ENCODE assay signal across 2 cellular contexts in the genomic region with DNA sequence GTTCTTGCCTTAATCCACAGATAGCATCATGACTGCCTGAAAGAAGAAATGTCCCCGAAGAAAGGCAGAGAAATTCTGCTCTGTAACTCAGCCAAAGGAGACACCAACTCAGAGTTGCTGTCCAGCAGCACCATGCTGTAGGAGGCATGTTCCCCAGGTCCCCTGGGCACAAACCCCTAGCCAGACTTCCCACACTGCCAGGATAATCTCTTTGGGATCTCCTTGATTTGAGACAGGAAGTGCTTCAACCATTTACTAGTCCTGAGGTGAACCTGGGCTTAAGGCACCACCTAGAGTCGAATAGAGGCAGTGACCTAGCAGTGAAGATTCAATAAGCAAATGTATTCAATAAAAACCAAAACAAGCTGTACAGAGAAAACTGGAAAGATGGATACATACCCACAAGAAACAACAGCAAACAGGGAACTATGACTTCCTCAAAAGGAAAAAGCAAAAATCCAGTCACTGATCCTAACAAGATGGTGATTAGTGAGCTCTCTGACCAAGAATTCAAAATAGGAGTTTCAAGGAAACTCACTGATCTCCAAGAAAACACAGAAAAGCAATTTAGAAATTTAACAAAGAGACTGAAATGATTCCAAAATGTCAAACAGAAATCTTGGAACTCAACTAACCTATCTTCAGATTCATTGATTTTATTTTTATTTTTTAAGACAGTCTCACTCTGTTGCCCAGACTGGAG.
TF ChIP-seq lines count a peak whose summit lies in the region.

No MANE protein-coding gene starts in this region.

TF ChIP-seq in HEK293, 187 proteins besides CTCF, POLR2A, EP300 and RAD21 (continued from another document and continues in another):
- TF ChIP-seq ZNF776 (tag by site-specific recombination; IDR thresholded peaks at IDR 0.05; ENCODE audit: borderline replicate concordance) (no peak), KLF7 (tag by site-specific recombination; IDR thresholded peaks at IDR 0.05; ENCODE audit: borderline replicate concordance) (no peak), BCL11B (tag by site-specific recombination; IDR thresholded peaks at IDR 0.05; ENCODE audit: low read depth) (no peak), ZNF561 (tag by site-specific recombination; IDR thresholded peaks at IDR 0.05; ENCODE audit: borderline replicate concordance) (no peak), ZNF670 (tag by site-specific recombination; IDR thresholded peaks at IDR 0.05; ENCODE audit: low read depth) (no peak), SCRT2 (tag by site-specific recombination; IDR thresholded peaks at IDR 0.05) (no peak), ZNF514 (tag by site-specific recombination; IDR thresholded peaks at IDR 0.05) (no peak), ZNF658 (tag by site-specific recombination; IDR thresholded peaks at IDR 0.05) (no peak), ZNF501 (tag by site-specific recombination; IDR thresholded peaks at IDR 0.05) (no peak)
- TF ChIP-seq, protein P1, sequence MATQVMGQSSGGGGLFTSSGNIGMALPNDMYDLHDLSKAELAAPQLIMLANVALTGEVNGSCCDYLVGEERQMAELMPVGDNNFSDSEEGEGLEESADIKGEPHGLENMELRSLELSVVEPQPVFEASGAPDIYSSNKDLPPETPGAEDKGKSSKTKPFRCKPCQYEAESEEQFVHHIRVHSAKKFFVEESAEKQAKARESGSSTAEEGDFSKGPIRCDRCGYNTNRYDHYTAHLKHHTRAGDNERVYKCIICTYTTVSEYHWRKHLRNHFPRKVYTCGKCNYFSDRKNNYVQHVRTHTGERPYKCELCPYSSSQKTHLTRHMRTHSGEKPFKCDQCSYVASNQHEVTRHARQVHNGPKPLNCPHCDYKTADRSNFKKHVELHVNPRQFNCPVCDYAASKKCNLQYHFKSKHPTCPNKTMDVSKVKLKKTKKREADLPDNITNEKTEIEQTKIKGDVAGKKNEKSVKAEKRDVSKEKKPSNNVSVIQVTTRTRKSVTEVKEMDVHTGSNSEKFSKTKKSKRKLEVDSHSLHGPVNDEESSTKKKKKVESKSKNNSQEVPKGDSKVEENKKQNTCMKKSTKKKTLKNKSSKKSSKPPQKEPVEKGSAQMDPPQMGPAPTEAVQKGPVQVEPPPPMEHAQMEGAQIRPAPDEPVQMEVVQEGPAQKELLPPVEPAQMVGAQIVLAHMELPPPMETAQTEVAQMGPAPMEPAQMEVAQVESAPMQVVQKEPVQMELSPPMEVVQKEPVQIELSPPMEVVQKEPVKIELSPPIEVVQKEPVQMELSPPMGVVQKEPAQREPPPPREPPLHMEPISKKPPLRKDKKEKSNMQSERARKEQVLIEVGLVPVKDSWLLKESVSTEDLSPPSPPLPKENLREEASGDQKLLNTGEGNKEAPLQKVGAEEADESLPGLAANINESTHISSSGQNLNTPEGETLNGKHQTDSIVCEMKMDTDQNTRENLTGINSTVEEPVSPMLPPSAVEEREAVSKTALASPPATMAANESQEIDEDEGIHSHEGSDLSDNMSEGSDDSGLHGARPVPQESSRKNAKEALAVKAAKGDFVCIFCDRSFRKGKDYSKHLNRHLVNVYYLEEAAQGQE (tag by site-specific recombination; IDR thresholded peaks at IDR 0.05), result peak; percentile 91
- TF ChIP-seq, protein P2, sequence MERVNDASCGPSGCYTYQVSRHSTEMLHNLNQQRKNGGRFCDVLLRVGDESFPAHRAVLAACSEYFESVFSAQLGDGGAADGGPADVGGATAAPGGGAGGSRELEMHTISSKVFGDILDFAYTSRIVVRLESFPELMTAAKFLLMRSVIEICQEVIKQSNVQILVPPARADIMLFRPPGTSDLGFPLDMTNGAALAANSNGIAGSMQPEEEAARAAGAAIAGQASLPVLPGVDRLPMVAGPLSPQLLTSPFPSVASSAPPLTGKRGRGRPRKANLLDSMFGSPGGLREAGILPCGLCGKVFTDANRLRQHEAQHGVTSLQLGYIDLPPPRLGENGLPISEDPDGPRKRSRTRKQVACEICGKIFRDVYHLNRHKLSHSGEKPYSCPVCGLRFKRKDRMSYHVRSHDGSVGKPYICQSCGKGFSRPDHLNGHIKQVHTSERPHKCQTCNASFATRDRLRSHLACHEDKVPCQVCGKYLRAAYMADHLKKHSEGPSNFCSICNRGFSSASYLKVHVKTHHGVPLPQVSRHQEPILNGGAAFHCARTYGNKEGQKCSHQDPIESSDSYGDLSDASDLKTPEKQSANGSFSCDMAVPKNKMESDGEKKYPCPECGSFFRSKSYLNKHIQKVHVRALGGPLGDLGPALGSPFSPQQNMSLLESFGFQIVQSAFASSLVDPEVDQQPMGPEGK (tag by site-specific recombination; IDR thresholded peaks at IDR 0.05), result no peak
- TF ChIP-seq, protein P3, sequence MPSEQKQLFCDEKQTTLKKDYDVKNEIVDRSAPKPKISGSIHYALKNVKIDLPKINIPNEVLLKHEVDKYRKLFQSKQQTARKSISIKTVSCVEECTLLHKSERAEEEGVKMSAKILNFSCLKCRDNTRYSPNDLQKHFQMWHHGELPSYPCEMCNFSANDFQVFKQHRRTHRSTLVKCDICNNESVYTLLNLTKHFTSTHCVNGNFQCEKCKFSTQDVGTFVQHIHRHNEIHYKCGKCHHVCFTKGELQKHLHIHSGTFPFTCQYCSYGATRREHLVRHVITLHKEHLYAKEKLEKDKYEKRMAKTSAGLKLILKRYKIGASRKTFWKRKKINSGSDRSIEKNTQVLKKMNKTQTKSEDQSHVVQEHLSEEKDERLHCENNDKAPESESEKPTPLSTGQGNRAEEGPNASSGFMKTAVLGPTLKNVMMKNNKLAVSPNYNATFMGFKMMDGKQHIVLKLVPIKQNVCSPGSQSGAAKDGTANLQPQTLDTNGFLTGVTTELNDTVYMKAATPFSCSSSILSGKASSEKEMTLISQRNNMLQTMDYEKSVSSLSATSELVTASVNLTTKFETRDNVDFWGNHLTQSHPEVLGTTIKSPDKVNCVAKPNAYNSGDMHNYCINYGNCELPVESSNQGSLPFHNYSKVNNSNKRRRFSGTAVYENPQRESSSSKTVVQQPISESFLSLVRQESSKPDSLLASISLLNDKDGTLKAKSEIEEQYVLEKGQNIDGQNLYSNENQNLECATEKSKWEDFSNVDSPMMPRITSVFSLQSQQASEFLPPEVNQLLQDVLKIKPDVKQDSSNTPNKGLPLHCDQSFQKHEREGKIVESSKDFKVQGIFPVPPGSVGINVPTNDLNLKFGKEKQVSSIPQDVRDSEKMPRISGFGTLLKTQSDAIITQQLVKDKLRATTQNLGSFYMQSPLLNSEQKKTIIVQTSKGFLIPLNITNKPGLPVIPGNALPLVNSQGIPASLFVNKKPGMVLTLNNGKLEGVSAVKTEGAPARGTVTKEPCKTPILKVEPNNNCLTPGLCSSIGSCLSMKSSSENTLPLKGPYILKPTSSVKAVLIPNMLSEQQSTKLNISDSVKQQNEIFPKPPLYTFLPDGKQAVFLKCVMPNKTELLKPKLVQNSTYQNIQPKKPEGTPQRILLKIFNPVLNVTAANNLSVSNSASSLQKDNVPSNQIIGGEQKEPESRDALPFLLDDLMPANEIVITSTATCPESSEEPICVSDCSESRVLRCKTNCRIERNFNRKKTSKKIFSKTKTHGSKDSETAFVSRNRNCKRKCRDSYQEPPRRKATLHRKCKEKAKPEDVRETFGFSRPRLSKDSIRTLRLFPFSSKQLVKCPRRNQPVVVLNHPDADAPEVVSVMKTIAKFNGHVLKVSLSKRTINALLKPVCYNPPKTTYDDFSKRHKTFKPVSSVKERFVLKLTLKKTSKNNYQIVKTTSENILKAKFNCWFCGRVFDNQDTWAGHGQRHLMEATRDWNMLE (tag by site-specific recombination; conservative IDR thresholded peaks at IDR 0.05; ENCODE audit: low read depth), result 0 out of 2 replicates have a peak, but pooled peaks have one; percentile 30

TF ChIP-seq in liver, 16 proteins besides CTCF, POLR2A, EP300 and RAD21 (continued from another document):
- TF ChIP-seq, protein P1 (IDR thresholded peaks at IDR 0.05), result peak; percentile 60
